ENCODE assay signal across 11 cellular contexts in the genomic region with DNA sequence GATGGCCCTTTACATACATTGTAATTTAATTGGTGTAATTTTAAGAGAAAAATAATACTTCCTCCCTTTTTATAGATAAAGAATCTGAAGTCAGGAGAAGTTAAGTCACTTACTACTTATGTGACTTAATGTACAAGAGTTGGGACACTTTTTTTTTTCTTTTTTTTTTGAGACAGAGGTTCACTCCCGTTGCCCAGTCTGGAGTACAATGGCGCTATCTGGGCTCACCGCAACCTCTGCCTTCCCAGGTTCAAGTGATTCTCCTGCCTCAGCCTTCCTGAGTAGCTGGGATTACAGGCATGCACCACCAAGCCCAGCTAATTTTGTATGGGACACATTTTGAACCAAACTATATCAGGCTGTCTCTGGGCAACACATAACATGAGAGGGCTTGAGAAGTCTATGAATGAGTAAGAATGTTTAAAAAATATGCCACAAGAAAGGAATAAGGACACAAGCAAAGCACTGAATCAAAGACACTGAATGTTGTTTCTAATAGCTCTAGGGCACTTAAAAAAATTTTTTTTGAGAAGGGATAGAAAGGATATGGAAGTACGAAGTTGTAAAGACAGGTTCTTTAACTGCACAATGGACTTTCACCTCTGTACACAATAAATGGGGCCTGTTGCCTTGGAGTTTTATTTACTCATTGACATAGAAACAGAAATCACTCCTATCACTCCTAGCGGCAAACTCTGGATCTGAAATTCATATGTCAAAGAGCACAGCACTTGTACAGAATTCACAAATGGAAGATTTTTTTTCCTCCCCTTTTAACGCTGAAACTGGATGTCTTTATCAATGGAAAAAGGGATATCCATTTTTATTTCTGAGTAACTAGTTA. TPM values are rescaled to one million over a fixed set of nuclear protein-coding genes. Genes with fewer than 3 reads are reported as not detected.
DNase-seq lines count a peak whose midpoint lies in the region; ATAC-seq, FAIRE-seq and TF ChIP-seq lines count a peak whose summit lies in the region.
"Had no signal": no experiment of that assay in that cellular context is flagged by ENCODE, and none has a peak within 500 bp of the region (broad histone marks: within the 10 kb centered on the region; RNA-seq: fewer than 3 reads in every experiment).

No MANE protein-coding gene starts in this region.

- ATAC-seq in activated CD4-positive, alpha-beta T cell treated with anti-CD3 and anti-CD28 coated beads for 36 hours = no peak
- ATAC-seq in activated naive CD8-positive, alpha-beta T cell treated with anti-CD3 and anti-CD28 coated beads, Interleukin-2, amount 50 U/mL, for 24 hours = no peak

- H3K36me3 ChIP-seq in kidney (ENCODE audit: control insufficient read depth in 1 of 2, insufficient read depth in 2 of 2, low read length in 2 of 2) = no peaks in the 10 kb centered on the region
- no peaks in the 10 kb centered on the region for H3K36me3 ChIP-seq in subcutaneous abdominal adipose tissue (ENCODE audit: control insufficient read depth in 5 of 5, insufficient read depth in 5 of 5, low read length in 5 of 5)

- POLR2A ChIA-PET in activated CD4-positive, alpha-beta T cell treated with anti-CD3 and anti-CD28 coated beads for 36 hours (lab: Charles Lee) = no interaction called here

- H3K27me3 Mint-ChIP-seq in activated CD4-positive, alpha-beta T cell treated with anti-CD3 and anti-CD28 coated beads for 36 hours = no peaks in the 10 kb centered on the region
- no peaks in the 10 kb centered on the region for H3K27me3 Mint-ChIP-seq in activated naive CD8-positive, alpha-beta T cell treated with anti-CD3 and anti-CD28 coated beads, Interleukin-2, amount 50 U/mL, for 24 hours
- no peaks in the 10 kb centered on the region for H3K27me3 Mint-ChIP-seq in activated T-helper 1 cell treated with anti-CD3 and anti-CD28 coated beads, Interleukin-12 subunit alpha, Interleukin-12 subunit beta, Interleukin-2, Interleukin-4 antibody, amounts not matched to agents 30 ng/mL and 10 ng/mL and 1 ng/mL, durations not matched to agents 14 hours and 24 hours and 36 hours (ENCODE audit: insufficient read depth)
- H3K27me3 Mint-ChIP-seq: activated naive CD4-positive, alpha-beta T cell treated with anti-CD3 and anti-CD28 coated beads, Interleukin-2, amount 10 ng/mL, durations not matched to agents 7 days and 5 days had no signal

- no peak overlapping the region for H3K4me3 Mint-ChIP-seq in activated CD4-positive, alpha-beta T cell treated with anti-CD3 and anti-CD28 coated beads for 36 hours
- no peak overlapping the region for H3K4me3 Mint-ChIP-seq in activated naive CD8-positive, alpha-beta T cell treated with anti-CD3 and anti-CD28 coated beads, Interleukin-2, amount 50 U/mL, for 24 hours
- H3K4me3 Mint-ChIP-seq in activated T-helper 1 cell treated with anti-CD3 and anti-CD28 coated beads, Interleukin-12 subunit alpha, Interleukin-12 subunit beta, Interleukin-2, Interleukin-4 antibody, amounts not matched to agents 30 ng/mL and 10 ng/mL and 1 ng/mL, durations not matched to agents 14 hours and 24 hours and 36 hours = no peak overlapping the region
- H3K4me3 Mint-ChIP-seq: activated naive CD4-positive, alpha-beta T cell treated with anti-CD3 and anti-CD28 coated beads, Interleukin-2, amount 10 ng/mL, durations not matched to agents 7 days and 5 days had no signal

- DNase-seq in activated CD4-positive, alpha-beta T cell treated with anti-CD3 and anti-CD28 coated beads for 36 hours = no peak
- DNase-seq in activated CD4-positive, alpha-beta T cell treated with anti-CD3 and anti-CD28 coated beads for 4 hours = no peak
- no peak for DNase-seq in activated naive CD8-positive, alpha-beta T cell treated with anti-CD3 and anti-CD28 coated beads, Interleukin-2, amount 50 U/mL, for 24 hours
- DNase-seq in kidney = no peak
- DNase-seq in activated T-helper 1 cell treated with anti-CD3 and anti-CD28 coated beads, Interleukin-12 subunit alpha, Interleukin-12 subunit beta, Interleukin-2, Interleukin-4 antibody, amounts not matched to agents 30 ng/mL and 10 ng/mL and 1 ng/mL, durations not matched to agents 14 hours and 24 hours and 36 hours (ENCODE audit: low spot score) = no peak
- no peak for DNase-seq in glomerular visceral epithelial cell (ENCODE audit: extremely low spot score)
- DNase-seq in NCI-H1105 (lab: John Stamatoyannopoulos, UW) = no peak
- DNase-seq: activated naive CD4-positive, alpha-beta T cell treated with anti-CD3 and anti-CD28 coated beads, Interleukin-2, amount 10 ng/mL, durations not matched to agents 7 days and 5 days; NCI-H1105 treated with DMSO at 0.1 percent for 48 hours; posterior cingulate gyrus had no signal

- no peaks in the 10 kb centered on the region for H3K36me3 Mint-ChIP-seq in activated CD4-positive, alpha-beta T cell treated with anti-CD3 and anti-CD28 coated beads for 36 hours (ENCODE audit: low read depth)
- peaks cover 2% of the 10 kb centered on the region for H3K36me3 Mint-ChIP-seq in activated naive CD8-positive, alpha-beta T cell treated with anti-CD3 and anti-CD28 coated beads, Interleukin-2, amount 50 U/mL, for 24 hours (ENCODE audit: low read depth)
- peaks cover 1% of the 10 kb centered on the region for H3K36me3 Mint-ChIP-seq in activated T-helper 1 cell treated with anti-CD3 and anti-CD28 coated beads, Interleukin-12 subunit alpha, Interleukin-12 subunit beta, Interleukin-2, Interleukin-4 antibody, amounts not matched to agents 30 ng/mL and 10 ng/mL and 1 ng/mL, durations not matched to agents 14 hours and 24 hours and 36 hours (ENCODE audit: low read depth)

- CTCF ChIA-PET in activated CD4-positive, alpha-beta T cell treated with anti-CD3 and anti-CD28 coated beads for 36 hours (lab: Charles Lee) = interaction anchor here (0.8 to 1.5 kb wide), 3 partner anchors 17 to 198 kb away, joined by 3 read pairs; no protein-coding TSS in a partner anchor

- H3K9ac ChIP-seq in kidney (ENCODE audit: low read length in 2 of 2) (peak overlapping the region in 1 of 2 donors; percentile 58), subcutaneous abdominal adipose tissue (ENCODE audit: low read length in 5 of 5) (peak overlapping the region in 1 of 5 donors; percentile 55)

- H3K9me3 ChIP-seq in kidney (ENCODE audit: control insufficient read depth in 1 of 2, low read length in 2 of 2) (no peaks in the 10 kb centered on the region), subcutaneous abdominal adipose tissue (ENCODE audit: control insufficient read depth in 5 of 5, low read length in 5 of 5) (no peaks in the 10 kb centered on the region)

- peak; percentile 40 for TF ChIP-seq CTCF in kidney (IDR thresholded peaks at IDR 0.05; ENCODE audit: borderline replicate concordance, extremely low read depth, insufficient read depth)

- peak overlapping the region; percentile 8 to 59 for H3K27ac ChIP-seq in kidney (ENCODE audit: low read depth in 2 of 2, low read length in 2 of 2)
- H3K27ac ChIP-seq in subcutaneous abdominal adipose tissue (ENCODE audit: low read depth, low read length) = peak overlapping the region; percentile 79

- intact Hi-C loops in activated CD4-positive, alpha-beta T cell treated with anti-CD3 and anti-CD28 coated beads for 36 hours (cut with DNase I, micrococcal nuclease) = loop anchor here in 1 of 2 experiments (5.0 kb wide), 1 partner anchor 552 kb away; the partner anchor contains the start of gene LSM5
- intact Hi-C loops in kidney (cut with DNase I) = no loop called here
- intact Hi-C loops in activated T-helper 1 cell treated with anti-CD3 and anti-CD28 coated beads, Interleukin-12 subunit alpha, Interleukin-12 subunit beta, Interleukin-2, Interleukin-4 antibody, amounts not matched to agents 30 ng/mL and 10 ng/mL and 1 ng/mL, durations not matched to agents 14 hours and 24 hours and 36 hours (cut with micrococcal nuclease) = loop anchor here (5.0 kb wide), 1 partner anchor 352 kb away; no protein-coding TSS in a partner anchor

- peak overlapping the region; percentile 69 for H3K27ac Mint-ChIP-seq in activated CD4-positive, alpha-beta T cell treated with anti-CD3 and anti-CD28 coated beads for 36 hours
- H3K27ac Mint-ChIP-seq in activated naive CD8-positive, alpha-beta T cell treated with anti-CD3 and anti-CD28 coated beads, Interleukin-2, amount 50 U/mL, for 24 hours = peak overlapping the region; percentile 22
- no peak overlapping the region for H3K27ac Mint-ChIP-seq in activated T-helper 1 cell treated with anti-CD3 and anti-CD28 coated beads, Interleukin-12 subunit alpha, Interleukin-12 subunit beta, Interleukin-2, Interleukin-4 antibody, amounts not matched to agents 30 ng/mL and 10 ng/mL and 1 ng/mL, durations not matched to agents 14 hours and 24 hours and 36 hours
- H3K27ac Mint-ChIP-seq: activated naive CD4-positive, alpha-beta T cell treated with anti-CD3 and anti-CD28 coated beads, Interleukin-2, amount 10 ng/mL, durations not matched to agents 7 days and 5 days had no signal

- H3K4me1 ChIP-seq in kidney (ENCODE audit: control insufficient read depth in 1 of 2, insufficient read depth in 1 of 2, low read depth in 1 of 2, low read length in 2 of 2) (peaks cover 3 to 25% of the 10 kb centered on the region in 2 donors), subcutaneous abdominal adipose tissue (ENCODE audit: control insufficient read depth in 5 of 5, insufficient read depth in 5 of 5, low read length in 5 of 5) (peaks cover 3 to 36% (median 32%) of the 10 kb centered on the region in 5 donors)

- no peaks in the 10 kb centered on the region for H3K27me3 ChIP-seq in subcutaneous abdominal adipose tissue (ENCODE audit: control insufficient read depth in 5 of 5, insufficient read depth in 4 of 5, low read length in 5 of 5)

- H3K9me3 Mint-ChIP-seq in activated CD4-positive, alpha-beta T cell treated with anti-CD3 and anti-CD28 coated beads for 36 hours (ENCODE audit: low read depth) = no peaks in the 10 kb centered on the region
- no peaks in the 10 kb centered on the region for H3K9me3 Mint-ChIP-seq in activated naive CD8-positive, alpha-beta T cell treated with anti-CD3 and anti-CD28 coated beads, Interleukin-2, amount 50 U/mL, for 24 hours
- H3K9me3 Mint-ChIP-seq in activated T-helper 1 cell treated with anti-CD3 and anti-CD28 coated beads, Interleukin-12 subunit alpha, Interleukin-12 subunit beta, Interleukin-2, Interleukin-4 antibody, amounts not matched to agents 30 ng/mL and 10 ng/mL and 1 ng/mL, durations not matched to agents 14 hours and 24 hours and 36 hours = no peaks in the 10 kb centered on the region
- H3K9me3 Mint-ChIP-seq: activated naive CD4-positive, alpha-beta T cell treated with anti-CD3 and anti-CD28 coated beads, Interleukin-2, amount 10 ng/mL, durations not matched to agents 7 days and 5 days had no signal

- H3K4me3 ChIP-seq in kidney (ENCODE audit: low read length in 2 of 2) (peak overlapping the region in 1 of 2 donors; percentile 51), subcutaneous abdominal adipose tissue (ENCODE audit: low read depth in 1 of 5, low read length in 5 of 5) (no peak overlapping the region)

- no peak for FAIRE-seq in kidney (lab: Jason Lieb, UNC)

- peaks cover 44% of the 10 kb centered on the region for H3K4me1 Mint-ChIP-seq in activated CD4-positive, alpha-beta T cell treated with anti-CD3 and anti-CD28 coated beads for 36 hours
- H3K4me1 Mint-ChIP-seq in activated naive CD8-positive, alpha-beta T cell treated with anti-CD3 and anti-CD28 coated beads, Interleukin-2, amount 50 U/mL, for 24 hours = peaks cover 45% of the 10 kb centered on the region
- peaks cover 44% of the 10 kb centered on the region for H3K4me1 Mint-ChIP-seq in activated T-helper 1 cell treated with anti-CD3 and anti-CD28 coated beads, Interleukin-12 subunit alpha, Interleukin-12 subunit beta, Interleukin-2, Interleukin-4 antibody, amounts not matched to agents 30 ng/mL and 10 ng/mL and 1 ng/mL, durations not matched to agents 14 hours and 24 hours and 36 hours (ENCODE audit: low read depth)

RNA-seq across cellular contexts. Expression of gene NT5C3A, which starts 18.5 kb away (rescaled TPM):
- 10 to 100 TPM; 40.9 to 45.0 TPM for total RNA-seq in activated CD4-positive, alpha-beta T cell treated with anti-CD3 and anti-CD28 coated beads for 36 hours
- total RNA-seq in kidney = 29.0 TPM
- 22.2 TPM for polyA plus RNA-seq in kidney (ENCODE audit: insufficient read depth, low read depth, low replicate concordance)
- 36.2 and 43.9 TPM in 2 replicates for total RNA-seq in activated T-helper 1 cell treated with anti-CD3 and anti-CD28 coated beads, Interleukin-12 subunit alpha, Interleukin-12 subunit beta, Interleukin-2, Interleukin-4 antibody, amounts not matched to agents 30 ng/mL and 10 ng/mL and 1 ng/mL, durations not matched to agents 14 hours and 24 hours and 36 hours
